32 cellular contexts compared by ENCODE assay signal in genomic region chr12:9922429-9922828, GRCh38. TPM values are rescaled to one million over a fixed set of nuclear protein-coding genes. Genes with fewer than 3 reads are reported as not detected.
"Had no signal": no experiment of that assay in that cellular context is flagged by ENCODE, and none has a peak within 500 bp of the region (broad histone marks: within the 10 kb centered on the region; RNA-seq: fewer than 3 reads in every experiment).

No MANE protein-coding gene starts in this region.

- H3K36me3 ChIP-seq: brain microvascular endothelial cell, esophagus muscularis mucosa, gastrocnemius medialis, heart left ventricle, WERI-Rb-1 had no signal

- H3K27ac ChIP-seq: brain microvascular endothelial cell, esophagus muscularis mucosa, foreskin keratinocyte, gastrocnemius medialis, heart left ventricle, WERI-Rb-1 had no signal

- H3K27ac Mint-ChIP-seq: activated B cell treated with CpG ODN at 0.5 μM for 24 hours; activated naive CD4-positive, alpha-beta T cell treated with anti-CD3 and anti-CD28 coated beads, Interleukin-2, amount 50 U/mL, for 24 hours; effector memory CD8-positive, alpha-beta T cell; T-helper 17 cell; T-helper 2 cell treated with Interferon-gamma antibody and Interleukin-4, amounts not matched to agents 5 μg/mL and 100 μg/mL, for 36 hours had no signal

- H3K9me3 ChIP-seq: esophagus muscularis mucosa, gastrocnemius medialis had no signal

- H3K27me3 Mint-ChIP-seq: activated naive CD4-positive, alpha-beta T cell treated with anti-CD3 and anti-CD28 coated beads, Interleukin-2, amount 50 U/mL, for 24 hours had no signal

- H3K9me3 Mint-ChIP-seq: activated B cell treated with CpG ODN at 0.5 μM for 24 hours; activated naive CD4-positive, alpha-beta T cell treated with anti-CD3 and anti-CD28 coated beads, Interleukin-2, amount 50 U/mL, for 24 hours; effector memory CD8-positive, alpha-beta T cell had no signal

- H3K4me3 ChIP-seq: esophagus muscularis mucosa, gastrocnemius medialis, heart left ventricle had no signal

- DNase-seq: activated B cell treated with CpG ODN at 0.5 μM for 24 hours; activated CD4-positive, alpha-beta T cell treated with anti-CD3 and anti-CD28 coated beads for 4 hours; activated CD4-positive, alpha-beta T cell treated with anti-CD3 and anti-CD28 coated beads, Interleukin-2, amount 50 U/mL, for 48 hours; activated gamma-delta T cell; activated naive CD4-positive, alpha-beta T cell; activated T-cell treated with anti-CD3 and anti-CD28 coated beads, Interleukin-2, amount 50 U/mL, for 1 hour; activated T-cell treated with anti-CD3 and anti-CD28 coated beads, Interleukin-2, amount 50 U/mL, for 48 hours; amniotic stem cell; anterior cingulate cortex; brain microvascular endothelial cell; caudate nucleus; cortex of kidney; dermis blood vessel endothelial cell; effector CD4-positive, alpha-beta T cell; effector memory CD8-positive, alpha-beta T cell; erythroblast; foreskin keratinocyte; gastrocnemius medialis; glutamatergic neuron; heart left ventricle; hypothalamus; T-helper 17 cell; T1000; WERI-Rb-1 had no signal

- ATAC-seq: activated CD4-positive, CD25-positive, alpha-beta regulatory T cell treated with anti-CD3 and anti-CD28 coated beads, Interleukin-2, amount 50 U/mL, for 24 hours; effector memory CD8-positive, alpha-beta T cell; foreskin keratinocyte; gastrocnemius medialis; heart left ventricle; T-helper 17 cell had no signal

- H3K4me1 ChIP-seq: esophagus muscularis mucosa, foreskin keratinocyte, gastrocnemius medialis, heart left ventricle had no signal

- H3K4me3 Mint-ChIP-seq: activated B cell treated with CpG ODN at 0.5 μM for 24 hours; activated naive CD4-positive, alpha-beta T cell treated with anti-CD3 and anti-CD28 coated beads, Interleukin-2, amount 50 U/mL, for 24 hours; effector memory CD8-positive, alpha-beta T cell; T-helper 17 cell; T-helper 2 cell treated with Interferon-gamma antibody and Interleukin-4, amounts not matched to agents 5 μg/mL and 100 μg/mL, for 36 hours had no signal

RNA-seq across cellular contexts. Expression of gene CLEC2A, which starts 9.7 kb away (rescaled TPM):
- total RNA-seq: activated B cell treated with CpG ODN at 0.5 μM for 24 hours, bronchial epithelial cell, dermis blood vessel endothelial cell, esophagus muscularis mucosa, foreskin keratinocyte, gastrocnemius medialis, heart left ventricle, T-helper 17 cell had no signal
- polyA plus RNA-seq: adipose tissue, foreskin keratinocyte, heart left ventricle had no signal

RNA-seq across cellular contexts. Expression of gene KLRF2, which starts 41.1 kb away (rescaled TPM):
- total RNA-seq: activated B cell treated with CpG ODN at 0.5 μM for 24 hours, astrocyte, bronchial epithelial cell, chondrocyte, dermis blood vessel endothelial cell, esophagus muscularis mucosa, foreskin keratinocyte, gastrocnemius medialis, heart left ventricle, T-helper 17 cell had no signal
- polyA plus RNA-seq: adipose tissue, foreskin keratinocyte, heart left ventricle had no signal

RNA-seq across cellular contexts. Expression of gene CLEC12A, which starts 48.8 kb away (rescaled TPM):
- total RNA-seq: activated B cell treated with CpG ODN at 0.5 μM for 24 hours, astrocyte, bronchial epithelial cell, chondrocyte, dermis blood vessel endothelial cell, foreskin keratinocyte had no signal
- polyA plus RNA-seq: foreskin keratinocyte had no signal

RNA-seq across cellular contexts. Expression of gene CLEC2B, which starts 53.3 kb away (rescaled TPM):
- total RNA-seq: astrocyte, chondrocyte had no signal
